In genomic region chr20:50169329-50169823, GRCh38 we compare ENCODE assay signal across 8 cellular contexts. TPM values are rescaled to one million over a fixed set of nuclear protein-coding genes. Genes with fewer than 3 reads are reported as not detected.
DNase-seq lines count a peak whose midpoint lies in the region; ATAC-seq and TF ChIP-seq lines count a peak whose summit lies in the region.

No MANE protein-coding gene starts in this region.

- no peaks in the 10 kb centered on the region for H3K9me2 ChIP-seq in GM23338 (ENCODE audit: insufficient read depth)

- H3K27ac ChIP-seq in GM23338 (ENCODE audit: low read depth), result no peak overlapping the region
- H3K27ac ChIP-seq in effector memory CD4-positive, alpha-beta T cell (ENCODE audit: insufficient read depth, low read length, poor library complexity, severe bottlenecking), result no peak overlapping the region

- no peaks in the 10 kb centered on the region for H3K79me2 ChIP-seq in GM23338 (replicated peaks; ENCODE audit: insufficient read depth)

- ATAC-seq in GM23338, result peak; percentile 6
- no peak for ATAC-seq in HG03196 (IDR thresholded peaks at IDR 0.05; ENCODE audit: unreplicated experiment)

- peaks cover 13% of the 10 kb centered on the region for H3K27me3 Mint-ChIP-seq in GM23338 (ENCODE audit: insufficient read depth, low read depth, poor library complexity)
- H3K27me3 Mint-ChIP-seq in activated CD4-positive, alpha-beta memory T cell treated with anti-CD3 and anti-CD28 coated beads, Interleukin-2, amount 10 ng/mL, durations not matched to agents 7 days and 5 days, result peaks cover 9% of the 10 kb centered on the region

- H3K4me3 Mint-ChIP-seq in GM23338, result no peak overlapping the region
- no peak overlapping the region for H3K4me3 Mint-ChIP-seq in activated CD4-positive, alpha-beta memory T cell treated with anti-CD3 and anti-CD28 coated beads, Interleukin-2, amount 10 ng/mL, durations not matched to agents 7 days and 5 days

- no peak overlapping the region for H3K4me2 ChIP-seq in GM23338

- peaks cover 21% of the 10 kb centered on the region for H3F3A ChIP-seq in GM23338 (replicated peaks; ENCODE audit: low read depth)

- H3K4me1 Mint-ChIP-seq in GM23338, result peaks cover 29% of the 10 kb centered on the region
- peaks cover 17% of the 10 kb centered on the region for H3K4me1 Mint-ChIP-seq in activated CD4-positive, alpha-beta memory T cell treated with anti-CD3 and anti-CD28 coated beads, Interleukin-2, amount 10 ng/mL, durations not matched to agents 7 days and 5 days

- no peaks in the 10 kb centered on the region for H4K20me1 ChIP-seq in GM23338 (replicated peaks; ENCODE audit: insufficient read depth)

- POLR2A ChIA-PET in activated CD4-positive, alpha-beta memory T cell treated with anti-CD3 and anti-CD28 coated beads, Interleukin-2, amount 10 ng/mL, durations not matched to agents 7 days and 5 days (lab: Charles Lee), result interaction anchor here (1.1 to 1.9 kb wide), 5 partner anchors 16 to 58 kb away, joined by 5 to 11 read pairs (median 7); partner anchors contain the start of gene PEDS1

- H3K36me3 ChIP-seq in GM23338 (ENCODE audit: insufficient read depth), result no peaks in the 10 kb centered on the region; the same call in 1 of the 2 replicates
- H3K36me3 ChIP-seq in effector memory CD4-positive, alpha-beta T cell (ENCODE audit: control insufficient read depth, insufficient read depth, low read length), result no peaks in the 10 kb centered on the region

- H3K9me3 ChIP-seq in effector memory CD4-positive, alpha-beta T cell (ENCODE audit: control insufficient read depth, low read length), result no peaks in the 10 kb centered on the region

- DNase-seq in AG08396 (ENCODE audit: low spot score), result peak; percentile 71
- DNase-seq in GM23338 (ENCODE audit: low spot score), result peak; percentile 88
- peak; percentile 39 for DNase-seq in NCI-H774 (lab: John Stamatoyannopoulos, UW)
- DNase-seq in activated CD4-positive, alpha-beta memory T cell treated with anti-CD3 and anti-CD28 coated beads, Interleukin-2, amount 10 ng/mL, durations not matched to agents 7 days and 5 days, result peak; percentile 85
- DNase-seq in effector memory CD4-positive, alpha-beta T cell, result peak; percentile 58 to 66 (median 61)
- peak; percentile 65 for DNase-seq in middle frontal gyrus (ENCODE audit: extremely low spot score, low spot score)
- DNase-seq in stimulated activated CD8-positive, alpha-beta memory T cell treated with anti-CD3 and anti-CD28 coated beads, Interleukin-4, amount 100 ng/mL, for 48 hours, result peak; percentile 94

- H3K4me3 ChIP-seq in GM23338, result no peak overlapping the region
- no peak overlapping the region for H3K4me3 ChIP-seq in effector memory CD4-positive, alpha-beta T cell (ENCODE audit: insufficient read depth, low read depth, low read length, poor library complexity, severe bottlenecking)

- no peaks in the 10 kb centered on the region for H3K27me3 ChIP-seq in GM23338 (ENCODE audit: insufficient read depth)
- H3K27me3 ChIP-seq in effector memory CD4-positive, alpha-beta T cell (replicated peaks; ENCODE audit: control insufficient read depth, insufficient read depth, low read length, poor library complexity, severe bottlenecking), result no peaks in the 10 kb centered on the region

- no peak overlapping the region for H2AFZ ChIP-seq in GM23338

- no peak overlapping the region for H3K27ac Mint-ChIP-seq in GM23338
- no peak overlapping the region for H3K27ac Mint-ChIP-seq in activated CD4-positive, alpha-beta memory T cell treated with anti-CD3 and anti-CD28 coated beads, Interleukin-2, amount 10 ng/mL, durations not matched to agents 7 days and 5 days

- H3K4me1 ChIP-seq in GM23338 (ENCODE audit: insufficient read depth), result peaks cover 29% of the 10 kb centered on the region
- H3K4me1 ChIP-seq in effector memory CD4-positive, alpha-beta T cell (ENCODE audit: control insufficient read depth, insufficient read depth, low read length, poor library complexity, severe bottlenecking), result no peaks in the 10 kb centered on the region

- H3K9me3 Mint-ChIP-seq in GM23338, result peaks cover 4% of the 10 kb centered on the region; the same call in 2 of the 3 replicates
- no peaks in the 10 kb centered on the region for H3K9me3 Mint-ChIP-seq in activated CD4-positive, alpha-beta memory T cell treated with anti-CD3 and anti-CD28 coated beads, Interleukin-2, amount 10 ng/mL, durations not matched to agents 7 days and 5 days

- CTCF ChIA-PET in activated CD4-positive, alpha-beta memory T cell treated with anti-CD3 and anti-CD28 coated beads, Interleukin-2, amount 10 ng/mL, durations not matched to agents 7 days and 5 days (lab: Charles Lee), result interaction anchor here (0.6 to 5.5 kb wide), 26 partner anchors 9 to 973 kb away, joined by 3 to 157 read pairs (median 4); partner anchors contain the start of genes PEDS1 and UBE2V1

- TF ChIP-seq CTCF in GM23338 (conservative IDR thresholded peaks at IDR 0.05; ENCODE audit: low read depth in 2 of 2), result peak; percentile 91 to 99

- H3K36me3 Mint-ChIP-seq in GM23338 (ENCODE audit: low read depth), result no peaks in the 10 kb centered on the region
- no peaks in the 10 kb centered on the region for H3K36me3 Mint-ChIP-seq in activated CD4-positive, alpha-beta memory T cell treated with anti-CD3 and anti-CD28 coated beads, Interleukin-2, amount 10 ng/mL, durations not matched to agents 7 days and 5 days (ENCODE audit: low read depth)

TF ChIP-seq in GM23338, 12 proteins besides CTCF, POLR2A, EP300 and RAD21 (continues in another document):
- TF ChIP-seq NANOG (IDR thresholded peaks at IDR 0.05; ENCODE audit: borderline replicate concordance), result no peak

RNA-seq across cellular contexts. Expression of gene PEDS1, which starts 15.9 kb away (rescaled TPM):
- 33.0 and 43.6 TPM in 2 replicates for total RNA-seq in GM23338 (2014; rRNA removed; shearing (Covaris generic))
- polyA plus RNA-seq in GM23338 (2016; fragmentation: Nextera tagmentation; extraction: Ambion mirVana), result 31.6 and 34.5 TPM in 2 replicates
- total RNA-seq in activated CD4-positive, alpha-beta memory T cell treated with anti-CD3 and anti-CD28 coated beads, Interleukin-2, amount 10 ng/mL, durations not matched to agents 7 days and 5 days, result 10 to 100 TPM; 30.3 to 32.3 TPM

RNA-seq across cellular contexts. Expression of gene CEBPB, which starts 21.3 kb away (rescaled TPM):
- 20.5 and 25.4 TPM in 2 replicates for total RNA-seq in GM23338 (2014; rRNA removed; shearing (Covaris generic))
- 20.6 and 23.7 TPM in 2 replicates for polyA plus RNA-seq in GM23338 (2016; fragmentation: Nextera tagmentation; extraction: Ambion mirVana)
- total RNA-seq in activated CD4-positive, alpha-beta memory T cell treated with anti-CD3 and anti-CD28 coated beads, Interleukin-2, amount 10 ng/mL, durations not matched to agents 7 days and 5 days, result 10 to 100 TPM; 36.5 to 37.5 TPM

RNA-seq across cellular contexts. Expression of gene UBE2V1, which starts 56.4 kb away (rescaled TPM):
- total RNA-seq in GM23338 (2014; rRNA removed; shearing (Covaris generic)), result 85.7 and 105 TPM in 2 replicates
- 293 and 302 TPM in 2 replicates for polyA plus RNA-seq in GM23338 (2016; fragmentation: Nextera tagmentation; extraction: Ambion mirVana)
- 100 to 1,000 TPM; 153 to 154 TPM for total RNA-seq in activated CD4-positive, alpha-beta memory T cell treated with anti-CD3 and anti-CD28 coated beads, Interleukin-2, amount 10 ng/mL, durations not matched to agents 7 days and 5 days

Comparison
In these comparisons a context has a peak if more than half of its experiments do, and no peak if none do; other contexts are left out.
1. DNase-seq: peak in every context shown above with its lines; median percentile 94 in stimulated activated CD8-positive, alpha-beta memory T cell treated with anti-CD3 and anti-CD28 coated beads, Interleukin-4, amount 100 ng/mL, for 48 hours; 88 in GM23338; 85 in activated CD4-positive, alpha-beta memory T cell treated with anti-CD3 and anti-CD28 coated beads, Interleukin-2, amount 10 ng/mL, durations not matched to agents 7 days and 5 days; 71 in AG08396; 65 in middle frontal gyrus; 61 in effector memory CD4-positive, alpha-beta T cell; 39 in NCI-H774.